Comparison of ENCODE assay signal across 9 cellular contexts in genomic region chr7:44767134-44767911, GRCh38. TPM values are rescaled to one million over a fixed set of nuclear protein-coding genes. Genes with fewer than 3 reads are reported as not detected.
A peak's percentile ranks its signal among the peaks of the same experiment; 100 is the strongest.
DNase-seq lines count a peak whose midpoint lies in the region; ATAC-seq and TF ChIP-seq lines count a peak whose summit lies in the region.
"Had no signal": no experiment of that assay in that cellular context is flagged by ENCODE, and none has a peak within 500 bp of the region (broad histone marks: within the 10 kb centered on the region; RNA-seq: fewer than 3 reads in every experiment).

No MANE protein-coding gene starts in this region.

- 69% methylated on average over 6 of the region's 19 CpGs; no CpG with 5 or more reads in 1 of the 2 experiments for WGBS in IMR-90 (ENCODE audit: extremely low coverage in 2 of 2, insufficient read length in 1 of 2), 2 experiments
- 71 to 76% methylated on average over 19 of the region's 19 CpGs for WGBS in GM23248 (ENCODE audit: low coverage in 1 of 2, low lambda C conversion rate in 2 of 2, missing lambda C conversion rate in 2 of 2), 2 experiments

- no peak for TF ChIP-seq CTCF in IMR-90 (conservative IDR thresholded peaks at IDR 0.05; ENCODE audit: low read depth, low read length)
- TF ChIP-seq CTCF in ascending aorta (IDR thresholded peaks at IDR 0.05), result no peak

- H4K5ac ChIP-seq in IMR-90 (ENCODE audit: low read depth, low read length), result 0 out of 2 replicates have a peak overlapping the region, but pooled peaks have one; percentile 11

- dilution Hi-C loops in IMR-90 (cut with HindIII; ENCODE audit: low sequenced_read_pairs, unreplicated experiment), result no loop called here

- no peak overlapping the region for H3K56ac ChIP-seq in IMR-90 (ENCODE audit: extremely low read depth, insufficient read depth, low read length)

- H3K4ac ChIP-seq in IMR-90 (ENCODE audit: low read depth, low read length), result peak overlapping the region; percentile 52

- peak overlapping the region; percentile 73 for H2BK5ac ChIP-seq in IMR-90 (ENCODE audit: low read depth, low read length, poor library complexity, severe bottlenecking)

- H3K9ac ChIP-seq in IMR-90 (ENCODE audit: low read depth, low read length) (peak overlapping the region; percentile 14; the same call in 1 of the 2 replicates), GM23248 (no peak overlapping the region)

- peaks cover 23% of the 10 kb centered on the region for H3K9me1 ChIP-seq in IMR-90 (ENCODE audit: insufficient read depth, low read length)

- H3K27me3 ChIP-seq in IMR-90 (ENCODE audit: control insufficient read depth, insufficient read depth, low read length), result no peaks in the 10 kb centered on the region
- no peaks in the 10 kb centered on the region for H3K27me3 ChIP-seq in ascending aorta
- no peaks in the 10 kb centered on the region for H3K27me3 ChIP-seq in GM23248 (replicated peaks; ENCODE audit: insufficient read depth)

- H3K4me2 ChIP-seq in IMR-90 (ENCODE audit: low read depth, low read length) (peak overlapping the region; percentile 45; the same call in 1 of the 2 replicates), GM23248 (ENCODE audit: unreplicated experiment) (no peak overlapping the region)

- POLR2A ChIA-PET in IMR-90 (lab: Charles Lee; ENCODE audit: unreplicated experiment), result interaction anchor here (0.8 kb wide), 1 partner anchor 77 kb away, joined by 3 read pairs; no protein-coding TSS in a partner anchor

- ATAC-seq in IMR-90 (ENCODE audit: low read depth), result no peak
- ATAC-seq in GM21825 (IDR thresholded peaks at IDR 0.05; ENCODE audit: unreplicated experiment), result no peak

- peak overlapping the region; percentile 65 for H4K91ac ChIP-seq in IMR-90 (ENCODE audit: insufficient read depth, low read depth, low read length)

- no peak overlapping the region for H2BK15ac ChIP-seq in IMR-90 (ENCODE audit: low read depth, low read length)

- peak overlapping the region; percentile 85; the same call in 1 of the 2 replicates for H3K14ac ChIP-seq in IMR-90 (replicated peaks; ENCODE audit: low read depth, low read length)

- H3F3A ChIP-seq in GM23248 (ENCODE audit: insufficient read depth), result peaks cover 23% of the 10 kb centered on the region

- H3K9me2 ChIP-seq in GM23248 (ENCODE audit: insufficient read depth), result no peaks in the 10 kb centered on the region

- peak overlapping the region; percentile 32 for H2BK120ac ChIP-seq in IMR-90 (ENCODE audit: low read depth, low read length)

- H3K9me3 ChIP-seq in IMR-90 (ENCODE audit: control insufficient read depth, insufficient read depth, low read length), result no peaks in the 10 kb centered on the region
- no peaks in the 10 kb centered on the region for H3K9me3 ChIP-seq in ascending aorta
- H3K9me3 ChIP-seq in GM23248 (ENCODE audit: low read depth), result no peaks in the 10 kb centered on the region

- in situ Hi-C loops in IMR-90 (cut with MboI; ENCODE audit: low sequenced_read_pairs), result no loop called here
- in situ Hi-C loops in GM23248 (cut with MboI), result no loop called here

- H2AK9ac ChIP-seq in IMR-90 (replicated peaks; ENCODE audit: low read depth, low read length, poor library complexity), result peak overlapping the region; percentile 73

- no peak overlapping the region for H3K4me3 ChIP-seq in IMR-90 (ENCODE audit: insufficient read depth, low read depth, low read length)
- H3K4me3 ChIP-seq in ascending aorta, result no peak overlapping the region
- H3K4me3 ChIP-seq in GM23248, result no peak overlapping the region

- H3K18ac ChIP-seq in IMR-90 (ENCODE audit: low read depth, low read length), result peak overlapping the region; percentile 58

- H2AK5ac ChIP-seq in IMR-90 (ENCODE audit: low read depth, low read length), result peak overlapping the region; percentile 90

- peaks cover 0 to 11% of the 10 kb centered on the region in 2 experiments; a peak in 2 of 4 replicates for H3K79me1 ChIP-seq in IMR-90 (ENCODE audit: low read depth in 1 of 2, low read length in 2 of 2)

- H4K20me1 ChIP-seq in IMR-90 (ENCODE audit: insufficient read depth, low read length) (peaks cover 6% of the 10 kb centered on the region), GM23248 (ENCODE audit: insufficient read depth) (no peaks in the 10 kb centered on the region)

- H3K79me2 ChIP-seq in GM23248 (ENCODE audit: insufficient read depth), result no peaks in the 10 kb centered on the region

- H3K36me3 ChIP-seq in IMR-90 (ENCODE audit: control insufficient read depth, insufficient read depth, low read length) (peaks cover 51% of the 10 kb centered on the region), ascending aorta (peaks cover 50 to 52% of the 10 kb centered on the region in 2 donors), GM23248 (ENCODE audit: low read depth) (peaks cover 23% of the 10 kb centered on the region; the same call in 1 of the 2 replicates)

- H3K23ac ChIP-seq in IMR-90 (ENCODE audit: low read depth, low read length), result peak overlapping the region; percentile 40; the same call in 1 of the 2 replicates

- no peak for DNase-seq in IMR-90
- DNase-seq in ascending aorta (ENCODE audit: low spot score in 2 of 2), result no peak
- DNase-seq in medulla oblongata (ENCODE audit: extremely low spot score), result peak; percentile 62
- DNase-seq in substantia nigra (lab: John Stamatoyannopoulos, UW), result peak in 25 of 49 donors; percentile 19 to 69 (median 53)
- no peak for DNase-seq in RKO (ENCODE audit: low spot score)
- DNase-seq in GM23248, result no peak
- DNase-seq: activated CD4-positive, alpha-beta T cell treated with anti-CD3 and anti-CD28 coated beads for 1 hour; stimulated activated naive CD4-positive, alpha-beta T cell treated with Interleukin-2 at 50 U/mL for 16 hours had no signal

- no TSS peak for BruUV-seq in IMR-90 (replicated peaks; lab: Mats Ljungman, UMichigan)

- TF ChIP-seq RAD21 in IMR-90 (IDR thresholded peaks at IDR 0.05; ENCODE audit: low read length), result no peak

- H4K8ac ChIP-seq in IMR-90 (ENCODE audit: low read depth in 2 of 2, low read length in 2 of 2), result peak overlapping the region in 1 of 2 experiments; percentile 11; a peak in 2 of 4 replicates

- TF ChIP-seq POLR2A in IMR-90 (IDR thresholded peaks at IDR 0.05; ENCODE audit: low read depth, low read length), result no peak

- peak overlapping the region; percentile 20; the same call in 1 of the 2 replicates for H2BK20ac ChIP-seq in IMR-90 (ENCODE audit: low read depth, low read length)

- intact Hi-C loops in IMR-90 (cut with micrococcal nuclease), result no loop called here
- intact Hi-C loops in ascending aorta (cut with DNase I), result no loop called here

- H2AFZ ChIP-seq in IMR-90 (replicated peaks; ENCODE audit: low read length, poor library complexity) (peak overlapping the region; percentile 61), GM23248 (no peak overlapping the region)

- peaks cover 33% of the 10 kb centered on the region for H3K4me1 ChIP-seq in IMR-90 (ENCODE audit: control insufficient read depth, insufficient read depth, low read length)
- peaks cover 10 to 25% of the 10 kb centered on the region in 2 donors for H3K4me1 ChIP-seq in ascending aorta
- peaks cover 30% of the 10 kb centered on the region for H3K4me1 ChIP-seq in GM23248 (ENCODE audit: insufficient read depth)

- CTCF ChIA-PET in IMR-90 (lab: Yijun Ruan, JAX), result no interaction called here

- H3K27ac ChIP-seq in IMR-90 (ENCODE audit: insufficient read depth, low read length) (peak overlapping the region; percentile 77), ascending aorta (peak overlapping the region; percentile 52 to 67), substantia nigra (ENCODE audit: low read depth, low read length, poor library complexity, severe bottlenecking) (peak overlapping the region; percentile 96), GM23248 (no peak overlapping the region)

TF ChIP-seq in IMR-90, 13 proteins besides CTCF, POLR2A, EP300 and RAD21:
- TF ChIP-seq FOS (IDR thresholded peaks at IDR 0.05; ENCODE audit: low read depth, low read length), result no peak
TF ChIP-seq in IMR-90: peak in this region for 0.

RNA-seq across cellular contexts. Expression of gene ZMIZ2, which starts 18.7 kb away (rescaled TPM):
- total RNA-seq in IMR-90 (2012; rRNA removed) (2.8 and 3.0 TPM in 2 replicates), ascending aorta (75.5 TPM)
- polyA plus RNA-seq in IMR-90 (2012; rRNA removed) (22.9 and 24.0 TPM in 2 replicates), GM23248 (2016; fragmentation: Nextera tagmentation; extraction: Ambion mirVana) (6.1 and 7.8 TPM in 2 replicates)
- 6.2 and 11.7 TPM in 2 replicates for polyA plus RNA-seq in IMR-90 (2012; cell fraction: cytosol; rRNA removed)
- 98.7 and 169 TPM in 2 replicates for polyA plus RNA-seq in IMR-90 (2012; cell fraction: nucleus; rRNA removed; ENCODE audit: low replicate concordance)
- total RNA-seq in GM23248 (2014; rRNA removed; shearing (Covaris generic)), result 9.7 and 12.4 TPM in 2 replicates

RNA-seq across cellular contexts. Expression of gene PPIA, which starts 29.2 kb away (rescaled TPM):
- total RNA-seq in IMR-90 (2012; rRNA removed) (3,396 and 3,430 TPM in 2 replicates), ascending aorta (945 TPM)
- polyA plus RNA-seq in IMR-90 (2012; rRNA removed) (4,788 and 4,883 TPM in 2 replicates), GM23248 (2016; fragmentation: Nextera tagmentation; extraction: Ambion mirVana) (3,114 and 3,141 TPM in 2 replicates)
- polyA plus RNA-seq in IMR-90 (2012; cell fraction: cytosol; rRNA removed), result 3,102 and 3,821 TPM in 2 replicates
- 630 and 1,845 TPM in 2 replicates for polyA plus RNA-seq in IMR-90 (2012; cell fraction: nucleus; rRNA removed; ENCODE audit: low replicate concordance)
- 2,655 and 2,752 TPM in 2 replicates for total RNA-seq in GM23248 (2014; rRNA removed; shearing (Covaris generic))

Comparison
In these comparisons a context has a peak if more than half of its experiments do, and no peak if none do; other contexts are left out.
1. DNase-seq: peak in medulla oblongata (single experiment) and substantia nigra (25 of 49); none in IMR-90 (single experiment), ascending aorta (0 of 2), RKO (single experiment) and GM23248 (single experiment).